Comparison of ENCODE assay signal across 8 cellular contexts in the genomic region with DNA sequence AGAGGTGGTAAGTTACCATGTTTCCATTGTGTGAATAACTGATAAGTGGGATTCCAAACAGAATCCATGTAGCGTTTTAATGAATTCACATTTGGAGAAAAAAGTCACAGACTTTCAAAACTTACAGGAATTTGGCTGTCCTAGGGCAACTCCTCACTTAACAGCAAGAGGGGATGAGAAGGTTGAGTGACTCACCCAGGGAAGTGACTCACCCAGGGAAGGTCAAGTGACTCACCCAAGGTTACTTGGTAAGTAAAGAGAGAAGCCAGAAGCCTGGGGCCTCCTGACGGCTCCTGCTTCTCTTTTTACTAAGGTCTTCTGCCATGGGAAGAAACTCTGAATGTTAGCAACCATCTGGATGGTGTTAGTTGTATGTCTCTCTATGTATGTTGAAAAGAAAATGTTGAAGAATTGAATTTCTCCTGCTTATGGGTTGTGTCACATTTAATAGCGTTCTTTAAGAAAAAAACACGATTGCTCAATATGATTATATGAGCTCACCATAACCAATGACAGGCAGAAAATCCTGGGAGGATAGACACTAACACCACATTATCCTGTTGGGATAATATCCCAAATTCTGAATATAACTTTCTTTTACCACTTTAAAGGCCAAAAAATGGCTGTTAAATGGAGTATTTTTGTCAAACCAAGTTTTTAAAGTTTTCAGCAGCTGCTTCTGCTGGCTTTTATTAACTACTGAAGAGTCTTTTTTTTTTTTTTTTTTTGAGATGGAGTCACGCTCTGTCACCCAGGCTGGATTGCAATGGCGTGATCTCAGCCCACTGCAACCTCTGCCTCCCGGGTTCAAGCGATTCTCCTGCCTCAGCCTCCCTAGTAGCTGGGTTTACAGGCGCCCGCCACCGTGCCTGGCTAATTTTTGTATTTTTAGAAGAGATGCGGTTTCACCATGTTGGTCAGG.
DNase-seq lines count a peak whose midpoint lies in the region; ATAC-seq, FAIRE-seq and TF ChIP-seq lines count a peak whose summit lies in the region.

No MANE protein-coding gene starts in this region.

- DNase-seq in SW 1271 (lab: John Stamatoyannopoulos, UW) (peak; percentile 99), GM12878 (ENCODE audit: low read depth, low spot score) (peak; percentile 19), kidney (peak; percentile 85), NCI-H187 (lab: John Stamatoyannopoulos, UW) (no peak), NCI-H526 treated with DMSO at 0.1 percent for 48 hours (lab: John Stamatoyannopoulos, UW) (no peak)
- peak; percentile 75 for DNase-seq in stimulated activated CD4-positive, alpha-beta T cell treated with anti-CD3 and anti-CD28 coated beads, Interleukin-4, amount 100 ng/mL, for 24 hours

- TF ChIP-seq EP300 in GM12878 (IDR thresholded peaks at IDR 0.05; ENCODE audit: borderline replicate concordance in 1 of 2, control insufficient read depth in 1 of 2, low read depth in 2 of 2, low read length in 2 of 2): no peak

- intact Hi-C loops in GM12878 (cut with micrococcal nuclease; ENCODE audit: unreplicated experiment) (no loop called here), kidney (cut with DNase I) (no loop called here)

- POLR2A ChIA-PET in GM12878 (lab: Charles Lee): no interaction called here

- RAD21 ChIA-PET in GM12878 (lab: Charles Lee; ENCODE audit: unreplicated experiment): no interaction called here

- TF ChIP-seq CTCF in GM12878 (IDR thresholded peaks at IDR 0.05 in 2 of 3, conservative IDR thresholded peaks at IDR 0.05 in 1 of 3; ENCODE audit: control insufficient read depth in 2 of 3, extremely low read depth in 1 of 3, insufficient read depth in 1 of 3, low read depth in 3 of 3, low read length in 3 of 3) (no peak), kidney (IDR thresholded peaks at IDR 0.05; ENCODE audit: borderline replicate concordance, extremely low read depth, insufficient read depth) (no peak)

- in situ Hi-C loops in GM12878 (cut with MboI): no loop called here

- no peak for FAIRE-seq in GM12878 (lab: Jason Lieb, UNC)
- FAIRE-seq in kidney (lab: Jason Lieb, UNC): no peak

- H3K4me3 ChIP-seq in GM12878 (no peak overlapping the region), kidney (ENCODE audit: low read length in 2 of 2) (no peak overlapping the region)

- H3K27ac ChIP-seq in GM12878 (ENCODE audit: control insufficient read depth, insufficient read depth) (no peak overlapping the region), kidney (ENCODE audit: low read depth in 2 of 2, low read length in 2 of 2) (peak overlapping the region in 1 of 2 donors; percentile 34)

- H3K4me2 ChIP-seq in GM12878 (ENCODE audit: control insufficient read depth, insufficient read depth): peak overlapping the region; percentile 23; the same call in 1 of the 2 replicates

- 66% methylated on average over 11 of the region's 12 CpGs for WGBS in GM12878 (ENCODE audit: insufficient coverage, insufficient replicate concordance, low lambda C conversion rate, missing lambda C conversion rate)

- H3K9ac ChIP-seq in GM12878 (ENCODE audit: control insufficient read depth, insufficient read depth, low read length) (no peak overlapping the region), kidney (ENCODE audit: low read length in 2 of 2) (no peak overlapping the region)

- TF ChIP-seq POLR2A in GM12878 (IDR thresholded peaks at IDR 0.05; ENCODE audit: low read depth, low read length): no peak

- CTCF ChIA-PET in GM12878 (lab: Yijun Ruan, JAX): no interaction called here

- SMC1A ChIA-PET in GM12878 (lab: Charles Lee; ENCODE audit: uncharacterized antibody, unreplicated experiment): no interaction called here

- peaks cover 23% of the 10 kb centered on the region for H3K4me1 ChIP-seq in GM12878 (ENCODE audit: control insufficient read depth, insufficient read depth, low read length)
- H3K4me1 ChIP-seq in kidney (ENCODE audit: control insufficient read depth in 1 of 2, insufficient read depth in 1 of 2, low read depth in 1 of 2, low read length in 2 of 2): peaks cover 0 to 9% of the 10 kb centered on the region in 2 donors

- H3K36me3 ChIP-seq in GM12878 (ENCODE audit: control insufficient read depth in 2 of 2, insufficient read depth in 2 of 2, low read length in 1 of 2): no peaks in the 10 kb centered on the region
- H3K36me3 ChIP-seq in kidney (ENCODE audit: control insufficient read depth in 1 of 2, insufficient read depth in 2 of 2, low read length in 2 of 2): no peaks in the 10 kb centered on the region

- TF ChIP-seq RAD21 in GM12878 (IDR thresholded peaks at IDR 0.05; ENCODE audit: insufficient read depth, low read depth, low read length): no peak

- no peaks in the 10 kb centered on the region for H4K20me1 ChIP-seq in GM12878 (ENCODE audit: control insufficient read depth, insufficient read depth)

- ATAC-seq in GM18502 (IDR thresholded peaks at IDR 0.05; ENCODE audit: poor library complexity, unreplicated experiment): peak; percentile 54
- peak; percentile 67 for ATAC-seq in HG03432 (IDR thresholded peaks at IDR 0.05; ENCODE audit: unreplicated experiment)
- peak; percentile 41 for ATAC-seq in GM12878

- H2AFZ ChIP-seq in GM12878 (ENCODE audit: control insufficient read depth, low read depth, low read length): no peak overlapping the region

- no peaks in the 10 kb centered on the region for H3K79me2 ChIP-seq in GM12878 (ENCODE audit: control insufficient read depth, insufficient read depth, low read length)

- no TSS peak for BruUV-seq in GM12878 (replicated peaks; lab: Mats Ljungman, UMichigan)

- no peaks in the 10 kb centered on the region; the same call in 2 of the 3 replicates for H3K9me3 ChIP-seq in GM12878 (replicated peaks; ENCODE audit: control insufficient read depth, insufficient read depth, low read length)
- no peaks in the 10 kb centered on the region for H3K9me3 ChIP-seq in kidney (ENCODE audit: control insufficient read depth in 1 of 2, low read length in 2 of 2)

- H3K27me3 ChIP-seq in GM12878 (replicated peaks in 1 of 2; ENCODE audit: control insufficient read depth in 2 of 2, insufficient read depth in 2 of 2, low read length in 1 of 2): no peaks in the 10 kb centered on the region

TF ChIP-seq in GM12878, 131 proteins besides CTCF, POLR2A, EP300 and RAD21:
- TF ChIP-seq IKZF2 (IDR thresholded peaks at IDR 0.05) (0 out of 4 replicates have a peak, but pooled peaks of 1 of the 2 experiments have one; percentile 10), JUNB (IDR thresholded peaks at IDR 0.05) (peak; percentile 64), CHD1 (IDR thresholded peaks at IDR 0.05; ENCODE audit: low read depth, low read length) (no peak), EED (IDR thresholded peaks at IDR 0.05; ENCODE audit: low read depth) (0 out of 2 replicates have a peak, but pooled peaks have one; percentile 18), MTA2 (IDR thresholded peaks at IDR 0.05; ENCODE audit: low read depth) (no peak), RUNX3 (IDR thresholded peaks at IDR 0.05; ENCODE audit: low read length) (peak; percentile 18; the same call in 1 of the 2 replicates), ESRRA (IDR thresholded peaks at IDR 0.05; ENCODE audit: low read length) (peak; percentile 59; the same call in 1 of the 2 replicates)

Comparison
In these comparisons a context has a peak if more than half of its experiments do, and no peak if none do; other contexts are left out.
1. DNase-seq: peak in SW 1271 (2 of 2), GM12878 (single experiment), kidney (single experiment) and stimulated activated CD4-positive, alpha-beta T cell treated with anti-CD3 and anti-CD28 coated beads, Interleukin-4, amount 100 ng/mL, for 24 hours (single experiment); none in NCI-H187 (0 of 2) and NCI-H526 treated with DMSO at 0.1 percent for 48 hours (single experiment).
2. Peak in every context shown above with its lines, with median percentiles within 50 percentile points of each other: ATAC-seq.